Comparison of ENCODE assay signal across 25 cellular contexts in the genomic region with DNA sequence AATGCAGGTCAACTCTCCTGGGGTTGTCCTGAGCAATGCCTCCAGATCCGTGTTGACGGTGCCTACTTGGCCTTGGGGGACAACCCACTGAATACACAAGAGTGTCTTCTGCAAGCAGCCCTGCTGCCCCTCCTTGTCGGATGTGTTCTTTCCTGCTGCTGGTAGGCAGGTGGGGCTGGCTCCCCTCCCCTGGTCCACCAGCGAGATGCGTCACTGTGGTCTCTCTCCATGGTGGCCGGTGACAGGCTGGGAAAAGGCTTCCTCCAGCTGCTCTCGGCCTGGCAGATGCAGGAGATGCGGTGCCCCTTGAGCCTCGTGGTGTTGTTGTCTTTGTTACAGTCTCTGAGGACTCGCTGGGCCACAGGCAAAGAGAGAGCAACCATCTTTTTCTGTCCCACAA.
A peak's percentile ranks its signal among the peaks of the same experiment; 100 is the strongest.
DNase-seq lines count a peak whose midpoint lies in the region; ATAC-seq, FAIRE-seq and TF ChIP-seq lines count a peak whose summit lies in the region.
"Had no signal": no experiment of that assay in that cellular context is flagged by ENCODE, and none has a peak within 500 bp of the region (broad histone marks: within the 10 kb centered on the region; RNA-seq: fewer than 3 reads in every experiment).

No MANE protein-coding gene starts in this region.

- H2BK12ac ChIP-seq in H1 (ENCODE audit: low read depth, low read length) (no peak overlapping the region), neuronal stem cell (ENCODE audit: low read length) (no peak overlapping the region)

- no peak for DNase-seq in IMR-90
- no peak for DNase-seq in H1 (ENCODE audit: low read depth in 1 of 2, low spot score in 2 of 2)
- no peak for DNase-seq in neuronal stem cell (ENCODE audit: low spot score)
- DNase-seq in naive thymus-derived CD8-positive, alpha-beta T cell, result no peak
- no peak for DNase-seq in brain microvascular endothelial cell
- DNase-seq: 8988T; ACHN; AML-193; BE2C; CD4-positive, alpha-beta T cell; CD8-positive, alpha-beta memory T cell; DMS 273 treated with DMSO at 0.1 percent for 48 hours; DMS79; EL; GDM1; HFFc6 had no signal

- no peak overlapping the region for H3K27ac ChIP-seq in IMR-90 (ENCODE audit: insufficient read depth, low read length)
- no peak overlapping the region for H3K27ac ChIP-seq in H1 (ENCODE audit: low read depth, low read length)
- no peak overlapping the region for H3K27ac ChIP-seq in neuronal stem cell (replicated peaks; ENCODE audit: low read length)
- H3K27ac ChIP-seq in brain microvascular endothelial cell, result no peak overlapping the region
- H3K27ac ChIP-seq: A549; BLaER1 treated with 17β-estradiol and CSF1 and Interleukin-3, amounts not matched to agents 10 nM and 100 nM had no signal

- H3K23ac ChIP-seq in IMR-90 (ENCODE audit: low read depth, low read length) (no peak overlapping the region), H1 (ENCODE audit: insufficient read length) (no peak overlapping the region), neuronal stem cell (ENCODE audit: low read depth, low read length, poor library complexity) (peak overlapping the region; percentile 34)

- H2BK15ac ChIP-seq in IMR-90 (ENCODE audit: low read depth, low read length) (no peak overlapping the region), H1 (ENCODE audit: low read length) (peak overlapping the region; percentile 40; the same call in 1 of the 2 replicates), neuronal stem cell (ENCODE audit: low read length) (no peak overlapping the region)

- no peak for TF ChIP-seq CTCF in IMR-90 (conservative IDR thresholded peaks at IDR 0.05; ENCODE audit: low read depth, low read length)
- no peak for TF ChIP-seq CTCF in H1 (IDR thresholded peaks at IDR 0.05; ENCODE audit: control extremely low read depth in 1 of 3, insufficient read depth in 1 of 3, low read depth in 1 of 3, low read length in 3 of 3)
- no peak for TF ChIP-seq CTCF in brain microvascular endothelial cell (IDR thresholded peaks at IDR 0.05; ENCODE audit: low read depth, low read length, missing control alignments)

- H3K4me2 ChIP-seq in IMR-90 (ENCODE audit: low read depth, low read length), result no peak overlapping the region
- H3K4me2 ChIP-seq in H1 (ENCODE audit: insufficient read depth in 1 of 2, low read depth in 2 of 2, low read length in 2 of 2), result no peak overlapping the region
- H3K4me2 ChIP-seq in neuronal stem cell (ENCODE audit: insufficient read depth, low read length, poor library complexity, severe bottlenecking), result no peak overlapping the region
- H3K4me2 ChIP-seq: A549; BLaER1 treated with 17β-estradiol and CSF1 and Interleukin-3, amounts not matched to agents 10 nM and 100 nM; GM23338 had no signal

- no peaks in the 10 kb centered on the region for H3K23me2 ChIP-seq in H1 (ENCODE audit: low read depth, low read length)

- H3K9ac ChIP-seq in IMR-90 (ENCODE audit: low read depth, low read length) (no peak overlapping the region), H1 (replicated peaks in 1 of 4; ENCODE audit: extremely low read depth in 1 of 4, low read depth in 3 of 4, low read length in 3 of 4) (no peak overlapping the region), neuronal stem cell (ENCODE audit: low read depth, low read length, poor library complexity) (peak overlapping the region; percentile 36)
- H3K9ac ChIP-seq: BLaER1 treated with 17β-estradiol and CSF1 and Interleukin-3, amounts not matched to agents 10 nM and 100 nM had no signal

- H3K27me3 Mint-ChIP-seq in naive thymus-derived CD8-positive, alpha-beta T cell, result peaks cover 0 to 2% (median 0%) of the 10 kb centered on the region in 5 donors
- H3K27me3 Mint-ChIP-seq: CD4-positive, alpha-beta T cell had no signal

- no peaks in the 10 kb centered on the region for H3K79me2 ChIP-seq in H1 (ENCODE audit: control insufficient read depth in 1 of 2, insufficient read depth in 2 of 2, low read length in 2 of 2)

- no peak overlapping the region; the same call in 1 of the 2 replicates for H3K4ac ChIP-seq in IMR-90 (ENCODE audit: low read depth, low read length)
- H3K4ac ChIP-seq in H1 (replicated peaks; ENCODE audit: insufficient read length, low read depth, low read length), result no peak overlapping the region
- no peak overlapping the region for H3K4ac ChIP-seq in neuronal stem cell (ENCODE audit: low read length)

- H3K79me1 ChIP-seq in IMR-90 (ENCODE audit: low read depth in 1 of 2, low read length in 2 of 2) (no peaks in the 10 kb centered on the region), H1 (ENCODE audit: low read depth, low read length) (no peaks in the 10 kb centered on the region), neuronal stem cell (ENCODE audit: low read depth, low read length) (no peaks in the 10 kb centered on the region)

- no peak overlapping the region for H2BK5ac ChIP-seq in IMR-90 (ENCODE audit: low read depth, low read length, poor library complexity, severe bottlenecking)
- H2BK5ac ChIP-seq in H1 (ENCODE audit: low read depth, low read length), result no peak overlapping the region
- no peak overlapping the region for H2BK5ac ChIP-seq in neuronal stem cell (ENCODE audit: low read length)

- dilution Hi-C loops in IMR-90 (cut with HindIII; ENCODE audit: low sequenced_read_pairs, unreplicated experiment), result no loop called here

- H4K5ac ChIP-seq in IMR-90 (ENCODE audit: low read depth, low read length) (no peak overlapping the region), H1 (ENCODE audit: insufficient read length, low read depth, low read length) (no peak overlapping the region)

- H4K91ac ChIP-seq in IMR-90 (ENCODE audit: insufficient read depth, low read depth, low read length) (no peak overlapping the region), H1 (replicated peaks; ENCODE audit: insufficient read length, low read length) (no peak overlapping the region), neuronal stem cell (ENCODE audit: low read depth, low read length, poor library complexity) (no peak overlapping the region)

- no peak for TF ChIP-seq EP300 in H1 (IDR thresholded peaks at IDR 0.05; ENCODE audit: borderline replicate concordance in 1 of 2, low read depth in 2 of 2, low read length in 2 of 2)

- no peaks in the 10 kb centered on the region for H3K36me3 Mint-ChIP-seq in naive thymus-derived CD8-positive, alpha-beta T cell
- H3K36me3 Mint-ChIP-seq: CD14-positive monocyte had no signal

- peaks cover 0 to 4% (median 0%) of the 10 kb centered on the region in 9 donors for H3K9me3 Mint-ChIP-seq in naive thymus-derived CD8-positive, alpha-beta T cell

- H3K36me3 ChIP-seq in IMR-90 (ENCODE audit: control insufficient read depth, insufficient read depth, low read length), result no peaks in the 10 kb centered on the region
- H3K36me3 ChIP-seq in H1 (ENCODE audit: control insufficient read depth in 2 of 4, insufficient read depth in 4 of 4, low read length in 3 of 4), result no peaks in the 10 kb centered on the region
- H3K36me3 ChIP-seq in neuronal stem cell (replicated peaks in 1 of 2; ENCODE audit: control insufficient read depth in 2 of 2, insufficient read depth in 2 of 2, low read length in 2 of 2), result no peaks in the 10 kb centered on the region
- H3K36me3 ChIP-seq in brain microvascular endothelial cell (replicated peaks), result no peaks in the 10 kb centered on the region
- H3K36me3 ChIP-seq: BE2C; BLaER1 treated with 17β-estradiol and CSF1 and Interleukin-3, amounts not matched to agents 10 nM and 100 nM; HAP-1 had no signal

- H4K20me1 ChIP-seq in IMR-90 (ENCODE audit: insufficient read depth, low read length) (no peaks in the 10 kb centered on the region; the same call in 1 of the 2 replicates), H1 (replicated peaks in 1 of 2; ENCODE audit: control insufficient read depth in 1 of 2, insufficient read depth in 2 of 2, low read length in 2 of 2) (no peaks in the 10 kb centered on the region)
- H4K20me1 ChIP-seq: BLaER1 treated with 17β-estradiol and CSF1 and Interleukin-3, amounts not matched to agents 10 nM and 100 nM had no signal

- H3K4me1 ChIP-seq in IMR-90 (ENCODE audit: control insufficient read depth, insufficient read depth, low read length) (peaks cover 10% of the 10 kb centered on the region), H1 (replicated peaks in 1 of 4; ENCODE audit: control insufficient read depth in 3 of 4, insufficient read depth in 4 of 4, low read length in 3 of 4) (peaks cover 0 to 4% (median under 1%) of the 10 kb centered on the region in 4 experiments; a peak in 3 of 7 replicates), neuronal stem cell (ENCODE audit: control insufficient read depth in 2 of 2, insufficient read depth in 1 of 2, low read depth in 1 of 2, low read length in 2 of 2) (peaks cover 3 to 9% of the 10 kb centered on the region in 2 donors)
- H3K4me1 ChIP-seq: A549, BE2C, HAP-1 had no signal

- no peak overlapping the region for H3K4me3 Mint-ChIP-seq in naive thymus-derived CD8-positive, alpha-beta T cell
- H3K4me3 Mint-ChIP-seq: CD14-positive monocyte; CD4-positive, alpha-beta T cell; CD8-positive, alpha-beta memory T cell; GM23338; HFFc6 had no signal

- in situ Hi-C loops in IMR-90 (cut with MboI; ENCODE audit: low sequenced_read_pairs) (no loop called here), brain microvascular endothelial cell (cut with HindIII; ENCODE audit: low pct_ligation_motif_present, low sequenced_read_pairs) (no loop called here)

- H3K4me3 ChIP-seq in IMR-90 (ENCODE audit: insufficient read depth, low read depth, low read length) (no peak overlapping the region), H1 (ENCODE audit: extremely low read depth in 1 of 4, insufficient read depth in 2 of 4, low read depth in 3 of 4, low read length in 4 of 4) (no peak overlapping the region), neuronal stem cell (ENCODE audit: low read length in 2 of 2) (peak overlapping the region in 1 of 2 donors; percentile 34), brain microvascular endothelial cell (ENCODE audit: low read depth, low read length) (no peak overlapping the region)
- H3K4me3 ChIP-seq: A549; BLaER1 treated with 17β-estradiol and CSF1 and Interleukin-3, amounts not matched to agents 10 nM and 100 nM; GM12878; GM23338; HAP-1 had no signal

- H3K56ac ChIP-seq in IMR-90 (ENCODE audit: extremely low read depth, insufficient read depth, low read length) (no peak overlapping the region), H1 (replicated peaks; ENCODE audit: insufficient read length, low read depth, low read length) (no peak overlapping the region)

- H4K8ac ChIP-seq in IMR-90 (ENCODE audit: low read depth in 2 of 2, low read length in 2 of 2), result no peak overlapping the region
- H4K8ac ChIP-seq in H1 (ENCODE audit: extremely low read depth, insufficient read depth, low read length), result no peak overlapping the region
- H4K8ac ChIP-seq in neuronal stem cell (ENCODE audit: low read depth, low read length), result no peak overlapping the region

- TF ChIP-seq RAD21 in IMR-90 (IDR thresholded peaks at IDR 0.05; ENCODE audit: low read length), result no peak
- TF ChIP-seq RAD21 in H1 (IDR thresholded peaks at IDR 0.05 in 1 of 2, conservative IDR thresholded peaks at IDR 0.05 in 1 of 2; ENCODE audit: low read depth in 2 of 2, low read length in 2 of 2), result no peak

- H2BK20ac ChIP-seq in IMR-90 (ENCODE audit: low read depth, low read length), result no peak overlapping the region
- H2BK20ac ChIP-seq in H1 (ENCODE audit: low read length), result no peak overlapping the region; the same call in 1 of the 2 replicates

- H2AK9ac ChIP-seq in IMR-90 (replicated peaks; ENCODE audit: low read depth, low read length, poor library complexity), result peak overlapping the region; percentile 72

- no peak overlapping the region for H2BK120ac ChIP-seq in IMR-90 (ENCODE audit: low read depth, low read length)
- no peak overlapping the region for H2BK120ac ChIP-seq in H1 (replicated peaks; ENCODE audit: low read depth, low read length)
- H2BK120ac ChIP-seq in neuronal stem cell (ENCODE audit: low read depth, low read length), result no peak overlapping the region

- BruUV-seq in IMR-90 (replicated peaks; lab: Mats Ljungman, UMichigan), result no TSS peak

- no peak overlapping the region for H2AFZ ChIP-seq in IMR-90 (replicated peaks; ENCODE audit: low read length, poor library complexity)
- H2AFZ ChIP-seq in H1 (ENCODE audit: low read length), result no peak overlapping the region
- no peak overlapping the region for H2AFZ ChIP-seq in neuronal stem cell (ENCODE audit: low read length)
- H2AFZ ChIP-seq: GM23338 had no signal

- H3K14ac ChIP-seq in IMR-90 (replicated peaks; ENCODE audit: low read depth, low read length) (no peak overlapping the region), H1 (ENCODE audit: insufficient read length) (no peak overlapping the region), neuronal stem cell (ENCODE audit: low read length) (no peak overlapping the region)

- TF ChIP-seq POLR2A in IMR-90 (IDR thresholded peaks at IDR 0.05; ENCODE audit: low read depth, low read length) (no peak), H1 (IDR thresholded peaks at IDR 0.05; ENCODE audit: control extremely low read depth in 1 of 2, low read depth in 2 of 2, low read length in 2 of 2) (no peak)

- ATAC-seq in IMR-90 (ENCODE audit: low read depth) (no peak), GM18873 (IDR thresholded peaks at IDR 0.05; ENCODE audit: low FRiP score, unreplicated experiment) (no peak)
- ATAC-seq in naive thymus-derived CD8-positive, alpha-beta T cell, result no peak
- ATAC-seq: A549, GM12878, GM23338 had no signal

- no peak for FAIRE-seq in H1 (lab: Jason Lieb, UNC)
- FAIRE-seq: A549, D721Med, GM12878, H54 had no signal

- H3K9me3 ChIP-seq in IMR-90 (ENCODE audit: control insufficient read depth, insufficient read depth, low read length), result peaks cover 3% of the 10 kb centered on the region; the same call in 1 of the 2 replicates
- peaks cover 6 to 11% of the 10 kb centered on the region in 2 experiments; a peak in 3 of 4 replicates for H3K9me3 ChIP-seq in H1 (ENCODE audit: insufficient read depth in 2 of 2, low read depth in 1 of 2, low read length in 1 of 2)
- peaks cover 3 to 18% of the 10 kb centered on the region in 2 donors for H3K9me3 ChIP-seq in neuronal stem cell (replicated peaks in 1 of 2; ENCODE audit: control insufficient read depth in 2 of 2, insufficient read depth in 1 of 2, low read depth in 1 of 2, low read length in 2 of 2)
- H3K9me3 ChIP-seq: A549, BE2C, HAP-1 had no signal

- H3K27ac Mint-ChIP-seq in naive thymus-derived CD8-positive, alpha-beta T cell, result peak overlapping the region in 1 of 10 donors; percentile 40
- H3K27ac Mint-ChIP-seq: CD4-positive, alpha-beta T cell; CD8-positive, alpha-beta memory T cell; GM23338; HFFc6 had no signal

- 87% methylated on average over 7 of the region's 10 CpGs; no CpG with 5 or more reads in 1 of the 2 experiments for WGBS in IMR-90 (ENCODE audit: extremely low coverage in 2 of 2, insufficient read length in 1 of 2), 2 experiments
- 92% methylated on average over 10 of the region's 10 CpGs; no CpG with 5 or more reads in 1 of the 2 experiments for WGBS in H1 (ENCODE audit: extremely low coverage in 1 of 2, insufficient coverage in 1 of 2, insufficient read length in 1 of 2, insufficient replicate concordance in 2 of 2, low coverage in 1 of 2, low lambda C conversion rate in 2 of 2, missing lambda C conversion rate in 1 of 2), 2 experiments
- WGBS in neuronal stem cell (ENCODE audit: extremely low coverage in 2 of 2, insufficient read length in 2 of 2, insufficient replicate concordance in 1 of 2), 2 donors, result no CpG with 5 or more reads among the region's 10 CpGs

- H3K9me1 ChIP-seq in IMR-90 (ENCODE audit: insufficient read depth, low read length), result peaks cover 9% of the 10 kb centered on the region

- intact Hi-C loops in IMR-90 (cut with micrococcal nuclease), result no loop called here

- POLR2A ChIA-PET in IMR-90 (lab: Charles Lee; ENCODE audit: unreplicated experiment) (no interaction called here), H1 (lab: Charles Lee; ENCODE audit: partially characterized antibody) (no interaction called here)
- POLR2A ChIA-PET in naive thymus-derived CD8-positive, alpha-beta T cell (lab: Charles Lee), result no interaction called here

- H3K27me3 ChIP-seq in IMR-90 (ENCODE audit: control insufficient read depth, insufficient read depth, low read length) (no peaks in the 10 kb centered on the region; the same call in 1 of the 2 replicates), H1 (replicated peaks in 1 of 4; ENCODE audit: control insufficient read depth in 3 of 4, extremely low read depth in 1 of 4, insufficient read depth in 3 of 4, low read length in 3 of 4) (no peaks in the 10 kb centered on the region; a peak in 1 of 7 replicates), neuronal stem cell (ENCODE audit: control insufficient read depth in 3 of 3, insufficient read depth in 3 of 3, low read depth in 1 of 3, low read length in 3 of 3) (no peaks in the 10 kb centered on the region), brain microvascular endothelial cell (replicated peaks) (no peaks in the 10 kb centered on the region)
- H3K27me3 ChIP-seq: BE2C; BLaER1 treated with 17β-estradiol and CSF1 and Interleukin-3, amounts not matched to agents 10 nM and 100 nM had no signal

- peaks cover 11 to 19% (median 18%) of the 10 kb centered on the region in 4 donors for H3K4me1 Mint-ChIP-seq in naive thymus-derived CD8-positive, alpha-beta T cell
- H3K4me1 Mint-ChIP-seq: CD14-positive monocyte had no signal

- CTCF ChIA-PET in IMR-90 (lab: Yijun Ruan, JAX) (no interaction called here), H1 (lab: Charles Lee; ENCODE audit: partially characterized antibody) (interaction anchor here (1.1 to 1.3 kb wide), 2 partner anchors 84 to 126 kb away, joined by 3 to 6 read pairs; a partner anchor contains a TSS)

- H3K18ac ChIP-seq in IMR-90 (ENCODE audit: low read depth, low read length) (no peak overlapping the region), H1 (ENCODE audit: extremely low read depth, low read length) (no peak overlapping the region; the same call in 1 of the 2 replicates), neuronal stem cell (ENCODE audit: low read length) (peak overlapping the region; percentile 40)

- H2AK5ac ChIP-seq in IMR-90 (ENCODE audit: low read depth, low read length), result no peak overlapping the region
- no peak overlapping the region for H2AK5ac ChIP-seq in H1 (ENCODE audit: low read depth, low read length)
- peak overlapping the region; percentile 65 for H2AK5ac ChIP-seq in neuronal stem cell (ENCODE audit: low read depth, low read length)
